16 cellular contexts compared by ENCODE assay signal in the genomic region with DNA sequence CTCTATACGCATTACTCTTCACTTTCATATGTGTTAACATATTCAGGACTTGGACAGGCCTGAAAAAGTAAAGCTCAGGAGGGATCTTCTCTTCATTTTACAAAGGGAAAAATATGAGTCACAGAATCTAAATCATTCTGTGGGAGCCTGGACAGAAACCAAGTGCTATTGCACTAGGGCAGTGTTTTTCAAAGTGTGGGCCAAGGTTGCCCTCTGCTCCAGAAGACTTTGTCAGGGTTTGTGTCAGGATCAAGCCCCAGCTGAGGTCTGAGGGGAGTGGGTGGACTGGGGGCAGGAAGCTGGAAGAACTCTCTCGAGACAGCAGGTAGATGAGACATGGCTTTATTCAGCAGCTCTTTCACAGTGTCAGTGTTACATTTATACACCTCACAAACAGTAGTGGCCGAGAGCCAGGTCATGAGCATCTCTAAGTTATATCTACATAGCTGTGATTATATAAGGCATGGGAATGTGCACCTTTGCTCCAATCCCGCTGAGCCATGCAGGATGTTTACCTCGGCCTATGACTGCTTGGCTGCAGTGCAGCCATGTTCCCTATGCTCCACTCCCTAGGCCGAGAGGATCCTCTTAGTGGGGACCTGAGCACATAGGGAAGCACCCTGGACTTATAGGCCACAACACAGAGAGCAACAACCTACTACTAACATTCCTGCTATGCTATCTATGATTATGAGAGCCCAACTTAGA.
DNase-seq lines count a peak whose midpoint lies in the region; ATAC-seq and TF ChIP-seq lines count a peak whose summit lies in the region.
"Had no signal": no experiment of that assay in that cellular context is flagged by ENCODE, and none has a peak within 500 bp of the region (broad histone marks: within the 10 kb centered on the region; RNA-seq: fewer than 3 reads in every experiment).

No MANE protein-coding gene starts in this region.

- no peaks in the 10 kb centered on the region for H4K20me1 ChIP-seq in Karpas-422 (ENCODE audit: insufficient read depth, low read depth, low read length)

- DNase-seq in EL (peak; percentile 36), adrenal gland (peak in 4 of 7 donors; percentile 41 to 75 (median 52)), fibroblast of peridontal ligament (ENCODE audit: extremely low read depth) (peak; percentile 41), sigmoid colon (peak; percentile 66), Karpas-422 (no peak), ecto neural progenitor cell (ENCODE audit: low spot score) (no peak)
- DNase-seq: activated CD4-positive, alpha-beta T cell treated with anti-CD3 and anti-CD28 coated beads for 36 hours; central memory CD4-positive, alpha-beta T cell; heart left ventricle; NCI-H187 treated with DMSO at 0.1 percent for 48 hours; NCI-H510A; stimulated activated naive CD4-positive, alpha-beta T cell had no signal

- TF ChIP-seq POLR2A in adrenal gland (IDR thresholded peaks at IDR 0.05) (no peak), sigmoid colon (IDR thresholded peaks at IDR 0.05) (no peak)

- no peaks in the 10 kb centered on the region for H3K9me2 ChIP-seq in Karpas-422 (replicated peaks; ENCODE audit: insufficient read depth, low read length)

- ATAC-seq in GM21619 (IDR thresholded peaks at IDR 0.05; ENCODE audit: unreplicated experiment) (no peak), HG03175 (IDR thresholded peaks at IDR 0.05; ENCODE audit: unreplicated experiment) (no peak)
- ATAC-seq: activated CD4-positive, alpha-beta T cell treated with anti-CD3 and anti-CD28 coated beads for 36 hours; activated naive CD4-positive, alpha-beta T cell treated with anti-CD3 and anti-CD28 coated beads, Interleukin-2, amount 50 U/mL, for 72 hours had no signal

- intact Hi-C loops in adrenal gland (cut with DNase I) = no loop called here
- intact Hi-C loops in sigmoid colon (cut with DNase I) = no loop called here

- H3K4me3 ChIP-seq in adrenal gland (no peak overlapping the region), sigmoid colon (no peak overlapping the region), Karpas-422 (ENCODE audit: low read length) (no peak overlapping the region)
- H3K4me3 ChIP-seq: heart left ventricle, SJSA1 had no signal

- 71 to 89% (median 79%) methylated on average over 6 of the region's 6 CpGs for WGBS in adrenal gland, 4 donors
- 87% methylated on average over 6 of the region's 6 CpGs for WGBS in sigmoid colon, 2 donors

- H3K36me3 ChIP-seq in adrenal gland (replicated peaks in 1 of 2) = no peaks in the 10 kb centered on the region
- H3K36me3 ChIP-seq in sigmoid colon = no peaks in the 10 kb centered on the region
- H3K36me3 ChIP-seq in Karpas-422 (ENCODE audit: insufficient read depth, low read length) = no peaks in the 10 kb centered on the region
- H3K36me3 ChIP-seq: heart left ventricle, SJSA1 had no signal

- TF ChIP-seq CTCF in adrenal gland (IDR thresholded peaks at IDR 0.05) (no peak), sigmoid colon (IDR thresholded peaks at IDR 0.05) (no peak)

- no peaks in the 10 kb centered on the region for H3K9me3 ChIP-seq in adrenal gland (replicated peaks in 1 of 3)
- no peaks in the 10 kb centered on the region for H3K9me3 ChIP-seq in sigmoid colon
- H3K9me3 ChIP-seq in Karpas-422 (ENCODE audit: low read length) = no peaks in the 10 kb centered on the region
- H3K9me3 ChIP-seq: heart left ventricle, SJSA1 had no signal

- no peak overlapping the region for H3K4me2 ChIP-seq in Karpas-422 (ENCODE audit: low read depth, low read length, poor library complexity, severe bottlenecking)

- no peak for TF ChIP-seq EP300 in sigmoid colon (IDR thresholded peaks at IDR 0.05)

- no peak overlapping the region for H3K9ac ChIP-seq in Karpas-422 (ENCODE audit: low read length)

- no peaks in the 10 kb centered on the region for H3K79me2 ChIP-seq in Karpas-422 (ENCODE audit: low read length)

- H2AFZ ChIP-seq in Karpas-422 (ENCODE audit: low read length) = no peak overlapping the region

- no peaks in the 10 kb centered on the region for H3K27me3 ChIP-seq in adrenal gland
- H3K27me3 ChIP-seq in sigmoid colon = no peaks in the 10 kb centered on the region
- no peaks in the 10 kb centered on the region for H3K27me3 ChIP-seq in Karpas-422 (ENCODE audit: low read length)
- H3K27me3 ChIP-seq: heart left ventricle, SJSA1 had no signal

- H3K27ac ChIP-seq in adrenal gland = no peak overlapping the region
- H3K27ac ChIP-seq in sigmoid colon = peak overlapping the region; percentile 45 to 76 (median 67)
- no peak overlapping the region for H3K27ac ChIP-seq in Karpas-422 (ENCODE audit: low read length)
- H3K27ac ChIP-seq: SJSA1 had no signal

- H3K4me1 ChIP-seq in adrenal gland (replicated peaks in 1 of 2) (no peaks in the 10 kb centered on the region), sigmoid colon (peaks cover 0 to 39% (median 33%) of the 10 kb centered on the region in 4 donors), Karpas-422 (ENCODE audit: low read length) (no peaks in the 10 kb centered on the region)

Comparison
In these comparisons a context has a peak if more than half of its experiments do, and no peak if none do; other contexts are left out.
1. DNase-seq: peak in EL (single experiment), adrenal gland (4 of 7), fibroblast of peridontal ligament (single experiment) and sigmoid colon (single experiment); none in Karpas-422 (single experiment) and ecto neural progenitor cell (single experiment).
2. H3K27ac ChIP-seq: peak in sigmoid colon (4 of 4); none in adrenal gland (0 of 5) and Karpas-422 (single experiment).